Comparison of ENCODE assay signal across 8 cellular contexts in the genomic region with DNA sequence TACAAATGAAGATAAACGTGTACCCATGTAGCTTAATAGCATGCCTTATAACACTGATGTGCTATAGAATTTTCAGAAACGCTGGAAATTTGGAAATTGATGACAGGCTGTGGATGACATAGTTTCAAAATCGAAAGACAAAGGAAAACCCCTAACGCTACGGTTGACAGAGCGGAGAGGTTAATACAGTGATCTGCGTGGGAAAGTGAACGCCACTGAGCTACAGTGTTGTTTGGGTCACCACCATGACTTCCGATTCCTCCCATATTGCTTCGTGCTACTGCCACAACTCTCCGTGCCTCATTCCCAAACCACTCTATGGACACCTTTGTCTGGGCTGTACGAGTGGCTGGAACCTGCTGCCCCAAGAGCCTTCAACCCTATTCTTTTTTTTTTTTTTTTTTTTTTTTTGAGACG. TPM values are rescaled to one million over a fixed set of nuclear protein-coding genes. Genes with fewer than 3 reads are reported as not detected.
DNase-seq lines count a peak whose midpoint lies in the region; ATAC-seq and TF ChIP-seq lines count a peak whose summit lies in the region.

No MANE protein-coding gene starts in this region.

- POLR2A ChIA-PET in activated CD8-positive, alpha-beta T cell treated with anti-CD3 and anti-CD28 coated beads, Interleukin-2, amount 10 ng/mL, durations not matched to agents 7 days and 5 days (lab: Charles Lee) = no interaction called here
- POLR2A ChIA-PET in HEK293T (lab: Yijun Ruan, JAX) = interaction anchor here (1.0 to 2.4 kb wide), 10 partner anchors 10 to 386 kb away, joined by 3 to 15 read pairs (median 6); a partner anchor contains a TSS

- H3K27me3 Mint-ChIP-seq in activated CD8-positive, alpha-beta T cell treated with anti-CD3 and anti-CD28 coated beads, Interleukin-2, amount 10 ng/mL, durations not matched to agents 7 days and 5 days (ENCODE audit: low read depth) = peaks cover 70% of the 10 kb centered on the region

- peaks cover 0 to 3% (median 0%) of the 10 kb centered on the region in 3 donors for H3K9me3 ChIP-seq in skeletal muscle tissue (ENCODE audit: control insufficient read depth in 3 of 3, low read length in 3 of 3)

- CTCF ChIA-PET in activated CD8-positive, alpha-beta T cell treated with anti-CD3 and anti-CD28 coated beads, Interleukin-2, amount 10 ng/mL, durations not matched to agents 7 days and 5 days (lab: Charles Lee) = interaction anchor here (0.7 to 1.2 kb wide), 3 partner anchors 9 to 366 kb away, joined by 3 to 4 read pairs (median 4); no protein-coding TSS in a partner anchor
- CTCF ChIA-PET in HEK293T (lab: Yijun Ruan, JAX) = interaction anchor here (0.6 to 1.9 kb wide), 6 partner anchors 9 to 368 kb away, joined by 3 to 7 read pairs (median 4); no protein-coding TSS in a partner anchor

- no peak overlapping the region for H3K9ac ChIP-seq in skeletal muscle tissue (ENCODE audit: low read depth in 1 of 3, low read length in 3 of 3)

- H3K36me3 Mint-ChIP-seq in activated CD8-positive, alpha-beta T cell treated with anti-CD3 and anti-CD28 coated beads, Interleukin-2, amount 10 ng/mL, durations not matched to agents 7 days and 5 days (ENCODE audit: low read depth) = peaks cover 20% of the 10 kb centered on the region

- H3K9me3 Mint-ChIP-seq in activated CD8-positive, alpha-beta T cell treated with anti-CD3 and anti-CD28 coated beads, Interleukin-2, amount 10 ng/mL, durations not matched to agents 7 days and 5 days (ENCODE audit: insufficient read depth) = peaks cover 6% of the 10 kb centered on the region

- DNase-seq in NCI-H748 (lab: John Stamatoyannopoulos, UW; ENCODE audit: unreplicated experiment) (peak; percentile 45), NCI-H748 treated with DMSO at 0.1 percent for 48 hours (lab: John Stamatoyannopoulos, UW) (no peak), HEK293T (ENCODE audit: extremely low spot score) (no peak), RKO (ENCODE audit: low spot score) (no peak), iPS-NIHi11 (ENCODE audit: low spot score) (no peak)
- no peak for DNase-seq in activated CD8-positive, alpha-beta T cell treated with anti-CD3 and anti-CD28 coated beads, Interleukin-2, amount 10 ng/mL, durations not matched to agents 7 days and 5 days

- peak overlapping the region; percentile 61 to 77 (median 69) for H3K4me3 ChIP-seq in skeletal muscle tissue (ENCODE audit: low read length in 3 of 3)

- H3K27ac ChIP-seq in skeletal muscle tissue (ENCODE audit: low read depth, low read length) = no peak overlapping the region

- no peaks in the 10 kb centered on the region for H3K36me3 ChIP-seq in skeletal muscle tissue (ENCODE audit: control insufficient read depth in 3 of 3, insufficient read depth in 3 of 3, low read length in 3 of 3)

- peak overlapping the region; percentile 69 for H3K4me3 Mint-ChIP-seq in activated CD8-positive, alpha-beta T cell treated with anti-CD3 and anti-CD28 coated beads, Interleukin-2, amount 10 ng/mL, durations not matched to agents 7 days and 5 days

- H3K27ac Mint-ChIP-seq in activated CD8-positive, alpha-beta T cell treated with anti-CD3 and anti-CD28 coated beads, Interleukin-2, amount 10 ng/mL, durations not matched to agents 7 days and 5 days = no peak overlapping the region

- peaks cover 30% of the 10 kb centered on the region for H3K4me1 Mint-ChIP-seq in activated CD8-positive, alpha-beta T cell treated with anti-CD3 and anti-CD28 coated beads, Interleukin-2, amount 10 ng/mL, durations not matched to agents 7 days and 5 days (ENCODE audit: low read depth)

- H3K4me1 ChIP-seq in skeletal muscle tissue (ENCODE audit: control insufficient read depth in 3 of 3, insufficient read depth in 3 of 3, low read length in 3 of 3) = peaks cover 12 to 20% (median 18%) of the 10 kb centered on the region in 3 donors

- peaks cover 82 to 89% (median 86%) of the 10 kb centered on the region in 3 donors for H3K27me3 ChIP-seq in skeletal muscle tissue (ENCODE audit: control insufficient read depth in 3 of 3, insufficient read depth in 3 of 3, low read length in 3 of 3)

- peak; percentile 42 for ATAC-seq in HG02870 (IDR thresholded peaks at IDR 0.05; ENCODE audit: unreplicated experiment)
- no peak for ATAC-seq in activated CD8-positive, alpha-beta T cell treated with anti-CD3 and anti-CD28 coated beads, Interleukin-2, amount 10 ng/mL, durations not matched to agents 7 days and 5 days

TF ChIP-seq in HEK293T, 16 proteins besides CTCF, POLR2A, EP300 and RAD21:
- no peak for TF ChIP-seq SP1 (IDR thresholded peaks at IDR 0.05)
- no peak for TF ChIP-seq NFRKB (IDR thresholded peaks at IDR 0.05)
- no peak for TF ChIP-seq CTBP1 (IDR thresholded peaks at IDR 0.05; ENCODE audit: borderline replicate concordance)
- no peak for TF ChIP-seq L3MBTL2 (conservative IDR thresholded peaks at IDR 0.05)
- no peak for TF ChIP-seq ZNF384 (IDR thresholded peaks at IDR 0.05)
- TF ChIP-seq ELF4 (IDR thresholded peaks at IDR 0.05) = no peak
- TF ChIP-seq HDGF (IDR thresholded peaks at IDR 0.05; ENCODE audit: borderline replicate concordance) = no peak
- no peak for TF ChIP-seq FOXA1 (IDR thresholded peaks at IDR 0.05)
- no peak for TF ChIP-seq TARDBP (IDR thresholded peaks at IDR 0.05)
- no peak for TF ChIP-seq FOXM1 (IDR thresholded peaks at IDR 0.05; ENCODE audit: borderline replicate concordance)
- no peak for TF ChIP-seq LEF1 (IDR thresholded peaks at IDR 0.05; ENCODE audit: borderline replicate concordance)
- no peak for TF ChIP-seq BHLHE40 (IDR thresholded peaks at IDR 0.05; ENCODE audit: borderline replicate concordance)
- TF ChIP-seq ARNT (IDR thresholded peaks at IDR 0.05) = no peak
- TF ChIP-seq, protein P1, sequence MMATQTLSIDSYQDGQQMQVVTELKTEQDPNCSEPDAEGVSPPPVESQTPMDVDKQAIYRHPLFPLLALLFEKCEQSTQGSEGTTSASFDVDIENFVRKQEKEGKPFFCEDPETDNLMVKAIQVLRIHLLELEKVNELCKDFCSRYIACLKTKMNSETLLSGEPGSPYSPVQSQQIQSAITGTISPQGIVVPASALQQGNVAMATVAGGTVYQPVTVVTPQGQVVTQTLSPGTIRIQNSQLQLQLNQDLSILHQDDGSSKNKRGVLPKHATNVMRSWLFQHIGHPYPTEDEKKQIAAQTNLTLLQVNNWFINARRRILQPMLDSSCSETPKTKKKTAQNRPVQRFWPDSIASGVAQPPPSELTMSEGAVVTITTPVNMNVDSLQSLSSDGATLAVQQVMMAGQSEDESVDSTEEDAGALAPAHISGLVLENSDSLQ (IDR thresholded peaks at IDR 0.05) = no peak

RNA-seq across cellular contexts. Expression of a gene that starts 7.3 kb away (rescaled TPM):
- total RNA-seq in activated CD8-positive, alpha-beta T cell treated with anti-CD3 and anti-CD28 coated beads, Interleukin-2, amount 10 ng/mL, durations not matched to agents 7 days and 5 days = not detected
- total RNA-seq in skeletal muscle tissue = not detected
